In the genomic region with DNA sequence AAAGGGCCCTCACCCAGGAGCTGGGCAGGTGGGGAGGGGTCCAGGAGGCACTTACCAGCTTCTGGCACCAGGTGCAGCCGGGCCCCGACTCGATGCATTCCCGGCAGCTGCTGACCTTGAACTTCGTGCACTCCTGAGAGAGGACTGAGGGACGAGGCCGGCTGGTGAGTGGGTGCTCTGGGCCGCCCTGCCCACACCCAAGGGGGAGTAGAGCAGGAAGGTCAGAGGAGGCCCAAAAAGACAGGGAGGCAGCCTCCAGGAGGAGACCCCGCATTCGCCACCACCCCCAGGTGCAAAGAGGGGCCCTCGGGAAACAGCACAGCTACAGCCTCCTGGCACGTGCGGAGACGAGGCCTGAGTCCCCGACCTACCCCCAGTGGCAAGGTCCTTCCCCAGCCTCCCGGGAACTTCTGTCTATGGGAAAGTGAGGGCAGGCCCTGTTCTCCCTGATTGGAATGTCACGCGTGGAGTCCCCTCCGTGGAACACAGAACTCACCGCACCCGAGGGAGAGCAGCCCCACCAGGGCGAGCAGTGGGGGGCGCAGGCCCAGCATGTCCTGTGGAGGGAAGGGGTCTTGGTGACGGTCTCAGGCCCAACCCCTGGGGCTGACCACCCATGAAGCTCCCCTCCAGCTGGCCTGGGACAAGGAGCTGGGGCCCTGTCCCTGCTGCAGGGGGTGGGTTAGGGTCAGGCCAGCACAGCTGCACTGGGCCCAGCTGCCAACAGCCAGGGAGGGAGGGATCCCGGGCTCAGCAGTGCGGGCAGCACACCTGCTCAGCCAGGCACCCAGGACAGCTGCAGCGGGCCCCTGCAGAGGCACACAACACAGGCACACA, we compare ENCODE assay signal across 1 cellular context.
TF ChIP-seq lines count a peak whose summit lies in the region.

No MANE protein-coding gene starts in this region.

TF ChIP-seq in HepG2, 621 proteins besides CTCF, POLR2A, EP300 and RAD21 (continued from another document and continues in another):
- TF ChIP-seq KDM6A (CRISPR knock-in tag; IDR thresholded peaks at IDR 0.05; ENCODE audit: low read depth) (peak; percentile 55; the same call in 1 of the 2 replicates), SRF (IDR thresholded peaks at IDR 0.05; ENCODE audit: low read depth, low read length) (no peak), JDP2 (CRISPR knock-in tag; IDR thresholded peaks at IDR 0.05; ENCODE audit: borderline replicate concordance) (no peak), MED1 (CRISPR knock-in tag; IDR thresholded peaks at IDR 0.05) (peak; percentile 63), ZNF766 (CRISPR knock-in tag; IDR thresholded peaks at IDR 0.05; ENCODE audit: borderline replicate concordance) (0 out of 2 replicates have a peak, but pooled peaks have one; percentile 42), ZNF263 (CRISPR knock-in tag; IDR thresholded peaks at IDR 0.05) (peak; percentile 71), ARNT2 (CRISPR knock-in tag; IDR thresholded peaks at IDR 0.05; ENCODE audit: low read depth) (no peak), ZZZ3 (CRISPR knock-in tag; IDR thresholded peaks at IDR 0.05; ENCODE audit: borderline replicate concordance) (no peak), ZNF232 (CRISPR knock-in tag; IDR thresholded peaks at IDR 0.05; ENCODE audit: borderline replicate concordance) (0 out of 2 replicates have a peak, but pooled peaks have one; percentile 25), TEAD2 (CRISPR knock-in tag; IDR thresholded peaks at IDR 0.05) (no peak), ZNF749 (CRISPR knock-in tag; IDR thresholded peaks at IDR 0.05; ENCODE audit: borderline replicate concordance) (0 out of 2 replicates have a peak, but pooled peaks have one; percentile 49), SRSF1 (optimal IDR thresholded peaks at IDR 0.05; ENCODE audit: low read depth, low read length) (no peak), ZNF296 (CRISPR knock-in tag; conservative IDR thresholded peaks at IDR 0.05) (no peak), ASH2L (IDR thresholded peaks at IDR 0.05; ENCODE audit: insufficient read length, low read depth, low read length) (peak; percentile 34), GZF1 (CRISPR knock-in tag; IDR thresholded peaks at IDR 0.05) (no peak), RBFOX2 (IDR thresholded peaks at IDR 0.05; ENCODE audit: low read depth, low read length) (peak; percentile 12; the same call in 1 of the 2 replicates), ZNF713 (CRISPR knock-in tag; IDR thresholded peaks at IDR 0.05) (no peak), SOX13 (IDR thresholded peaks at IDR 0.05) (no peak), SOX13 (CRISPR knock-in tag; conservative IDR thresholded peaks at IDR 0.05 in 1 of 2, IDR thresholded peaks at IDR 0.05 in 1 of 2) (peak in 1 of 2 experiments; percentile 34; a peak in 1 of 4 replicates), HIVEP1 (CRISPR knock-in tag; IDR thresholded peaks at IDR 0.05) (peak; percentile 79), FOXK1 (CRISPR knock-in tag; IDR thresholded peaks at IDR 0.05; ENCODE audit: borderline replicate concordance, low read depth) (0 out of 2 replicates have a peak, but pooled peaks have one; percentile 20), NR2F1 (CRISPR knock-in tag; IDR thresholded peaks at IDR 0.05) (peak; percentile 36 to 39; a peak in 2 of 4 replicates), WIZ (CRISPR knock-in tag; IDR thresholded peaks at IDR 0.05) (no peak), RXRA (CRISPR knock-in tag; IDR thresholded peaks at IDR 0.05) (peak; percentile 82), KDM5B (CRISPR knock-in tag; IDR thresholded peaks at IDR 0.05; ENCODE audit: borderline replicate concordance) (peak; percentile 55; the same call in 1 of the 2 replicates), FOSL2 (CRISPR knock-in tag; IDR thresholded peaks at IDR 0.05) (0 out of 2 replicates have a peak, but pooled peaks have one; percentile 38), ZNF746 (CRISPR knock-in tag; IDR thresholded peaks at IDR 0.05) (peak; percentile 23; the same call in 1 of the 2 replicates), MTA1 (CRISPR knock-in tag; IDR thresholded peaks at IDR 0.05; ENCODE audit: borderline replicate concordance) (peak; percentile 64; the same call in 1 of the 2 replicates), FOXO1 (CRISPR knock-in tag; IDR thresholded peaks at IDR 0.05) (peak; percentile 12; the same call in 1 of the 2 replicates), NR2F6 (IDR thresholded peaks at IDR 0.05) (no peak; the same call in 1 of the 2 replicates), NR2F6 (CRISPR knock-in tag; IDR thresholded peaks at IDR 0.05) (peak; percentile 59; the same call in 1 of the 2 replicates), ZNF264 (CRISPR knock-in tag; IDR thresholded peaks at IDR 0.05) (0 out of 2 replicates have a peak, but pooled peaks have one; percentile 59), ETV5 (CRISPR knock-in tag; IDR thresholded peaks at IDR 0.05; ENCODE audit: borderline replicate concordance) (0 out of 2 replicates have a peak, but pooled peaks have one; percentile 12), TEAD3 (CRISPR knock-in tag; optimal IDR thresholded peaks at IDR 0.05; ENCODE audit: borderline replicate concordance) (peak; percentile 63), NFIB (CRISPR knock-in tag; IDR thresholded peaks at IDR 0.05; ENCODE audit: borderline replicate concordance) (no peak), HNF4G (IDR thresholded peaks at IDR 0.05; ENCODE audit: borderline replicate concordance, low read depth, low read length) (peak; percentile 54; the same call in 1 of the 2 replicates), HNF4G (CRISPR knock-in tag; IDR thresholded peaks at IDR 0.05; ENCODE audit: borderline replicate concordance, low read depth) (no peak), BHLHE40 (IDR thresholded peaks at IDR 0.05; ENCODE audit: low read length) (peak; percentile 43; the same call in 1 of the 2 replicates)
- TF ChIP-seq, protein P1, sequence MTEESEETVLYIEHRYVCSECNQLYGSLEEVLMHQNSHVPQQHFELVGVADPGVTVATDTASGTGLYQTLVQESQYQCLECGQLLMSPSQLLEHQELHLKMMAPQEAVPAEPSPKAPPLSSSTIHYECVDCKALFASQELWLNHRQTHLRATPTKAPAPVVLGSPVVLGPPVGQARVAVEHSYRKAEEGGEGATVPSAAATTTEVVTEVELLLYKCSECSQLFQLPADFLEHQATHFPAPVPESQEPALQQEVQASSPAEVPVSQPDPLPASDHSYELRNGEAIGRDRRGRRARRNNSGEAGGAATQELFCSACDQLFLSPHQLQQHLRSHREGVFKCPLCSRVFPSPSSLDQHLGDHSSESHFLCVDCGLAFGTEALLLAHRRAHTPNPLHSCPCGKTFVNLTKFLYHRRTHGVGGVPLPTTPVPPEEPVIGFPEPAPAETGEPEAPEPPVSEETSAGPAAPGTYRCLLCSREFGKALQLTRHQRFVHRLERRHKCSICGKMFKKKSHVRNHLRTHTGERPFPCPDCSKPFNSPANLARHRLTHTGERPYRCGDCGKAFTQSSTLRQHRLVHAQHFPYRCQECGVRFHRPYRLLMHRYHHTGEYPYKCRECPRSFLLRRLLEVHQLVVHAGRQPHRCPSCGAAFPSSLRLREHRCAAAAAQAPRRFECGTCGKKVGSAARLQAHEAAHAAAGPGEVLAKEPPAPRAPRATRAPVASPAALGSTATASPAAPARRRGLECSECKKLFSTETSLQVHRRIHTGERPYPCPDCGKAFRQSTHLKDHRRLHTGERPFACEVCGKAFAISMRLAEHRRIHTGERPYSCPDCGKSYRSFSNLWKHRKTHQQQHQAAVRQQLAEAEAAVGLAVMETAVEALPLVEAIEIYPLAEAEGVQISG (CRISPR knock-in tag; IDR thresholded peaks at IDR 0.05): peak; percentile 37; the same call in 1 of the 2 replicates
- TF ChIP-seq, protein P2, sequence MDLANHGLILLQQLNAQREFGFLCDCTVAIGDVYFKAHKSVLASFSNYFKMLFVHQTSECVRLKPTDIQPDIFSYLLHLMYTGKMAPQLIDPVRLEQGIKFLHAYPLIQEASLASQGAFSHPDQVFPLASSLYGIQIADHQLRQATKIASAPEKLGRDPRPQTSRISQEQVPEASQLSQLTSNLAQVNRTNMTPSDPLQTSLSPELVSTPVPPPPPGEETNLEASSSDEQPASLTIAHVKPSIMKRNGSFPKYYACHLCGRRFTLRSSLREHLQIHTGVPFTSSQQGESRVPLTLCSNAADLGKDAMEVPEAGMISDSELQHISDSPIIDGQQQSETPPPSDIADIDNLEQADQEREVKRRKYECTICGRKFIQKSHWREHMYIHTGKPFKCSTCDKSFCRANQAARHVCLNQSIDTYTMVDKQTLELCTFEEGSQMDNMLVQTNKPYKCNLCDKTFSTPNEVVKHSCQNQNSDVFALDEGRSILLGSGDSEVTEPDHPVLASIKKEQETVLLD (CRISPR knock-in tag; IDR thresholded peaks at IDR 0.05; ENCODE audit: low read depth): no peak
- TF ChIP-seq, protein P3, sequence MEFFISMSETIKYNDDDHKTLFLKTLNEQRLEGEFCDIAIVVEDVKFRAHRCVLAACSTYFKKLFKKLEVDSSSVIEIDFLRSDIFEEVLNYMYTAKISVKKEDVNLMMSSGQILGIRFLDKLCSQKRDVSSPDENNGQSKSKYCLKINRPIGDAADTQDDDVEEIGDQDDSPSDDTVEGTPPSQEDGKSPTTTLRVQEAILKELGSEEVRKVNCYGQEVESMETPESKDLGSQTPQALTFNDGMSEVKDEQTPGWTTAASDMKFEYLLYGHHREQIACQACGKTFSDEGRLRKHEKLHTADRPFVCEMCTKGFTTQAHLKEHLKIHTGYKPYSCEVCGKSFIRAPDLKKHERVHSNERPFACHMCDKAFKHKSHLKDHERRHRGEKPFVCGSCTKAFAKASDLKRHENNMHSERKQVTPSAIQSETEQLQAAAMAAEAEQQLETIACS (CRISPR knock-in tag; IDR thresholded peaks at IDR 0.05): 0 out of 2 replicates have a peak, but pooled peaks have one; percentile 19
- TF ChIP-seq, protein P4, sequence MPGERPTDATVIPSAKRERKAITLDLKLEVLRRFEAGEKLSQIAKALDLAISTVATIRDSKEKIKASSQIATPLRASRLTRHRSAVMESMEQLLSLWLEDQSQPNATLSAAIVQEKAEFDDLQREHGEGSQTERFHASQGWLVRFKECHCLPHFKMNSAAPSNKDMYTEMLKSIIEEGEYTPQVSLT (CRISPR knock-in tag; IDR thresholded peaks at IDR 0.05; ENCODE audit: borderline replicate concordance, low read depth): no peak
- TF ChIP-seq, protein P5, sequence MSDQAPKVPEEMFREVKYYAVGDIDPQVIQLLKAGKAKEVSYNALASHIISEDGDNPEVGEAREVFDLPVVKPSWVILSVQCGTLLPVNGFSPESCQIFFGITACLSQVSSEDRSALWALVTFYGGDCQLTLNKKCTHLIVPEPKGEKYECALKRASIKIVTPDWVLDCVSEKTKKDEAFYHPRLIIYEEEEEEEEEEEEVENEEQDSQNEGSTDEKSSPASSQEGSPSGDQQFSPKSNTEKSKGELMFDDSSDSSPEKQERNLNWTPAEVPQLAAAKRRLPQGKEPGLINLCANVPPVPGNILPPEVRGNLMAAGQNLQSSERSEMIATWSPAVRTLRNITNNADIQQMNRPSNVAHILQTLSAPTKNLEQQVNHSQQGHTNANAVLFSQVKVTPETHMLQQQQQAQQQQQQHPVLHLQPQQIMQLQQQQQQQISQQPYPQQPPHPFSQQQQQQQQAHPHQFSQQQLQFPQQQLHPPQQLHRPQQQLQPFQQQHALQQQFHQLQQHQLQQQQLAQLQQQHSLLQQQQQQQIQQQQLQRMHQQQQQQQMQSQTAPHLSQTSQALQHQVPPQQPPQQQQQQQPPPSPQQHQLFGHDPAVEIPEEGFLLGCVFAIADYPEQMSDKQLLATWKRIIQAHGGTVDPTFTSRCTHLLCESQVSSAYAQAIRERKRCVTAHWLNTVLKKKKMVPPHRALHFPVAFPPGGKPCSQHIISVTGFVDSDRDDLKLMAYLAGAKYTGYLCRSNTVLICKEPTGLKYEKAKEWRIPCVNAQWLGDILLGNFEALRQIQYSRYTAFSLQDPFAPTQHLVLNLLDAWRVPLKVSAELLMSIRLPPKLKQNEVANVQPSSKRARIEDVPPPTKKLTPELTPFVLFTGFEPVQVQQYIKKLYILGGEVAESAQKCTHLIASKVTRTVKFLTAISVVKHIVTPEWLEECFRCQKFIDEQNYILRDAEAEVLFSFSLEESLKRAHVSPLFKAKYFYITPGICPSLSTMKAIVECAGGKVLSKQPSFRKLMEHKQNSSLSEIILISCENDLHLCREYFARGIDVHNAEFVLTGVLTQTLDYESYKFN (CRISPR knock-in tag; conservative IDR thresholded peaks at IDR 0.05): peak; percentile 74; the same call in 1 of the 2 replicates
- TF ChIP-seq, protein P6, sequence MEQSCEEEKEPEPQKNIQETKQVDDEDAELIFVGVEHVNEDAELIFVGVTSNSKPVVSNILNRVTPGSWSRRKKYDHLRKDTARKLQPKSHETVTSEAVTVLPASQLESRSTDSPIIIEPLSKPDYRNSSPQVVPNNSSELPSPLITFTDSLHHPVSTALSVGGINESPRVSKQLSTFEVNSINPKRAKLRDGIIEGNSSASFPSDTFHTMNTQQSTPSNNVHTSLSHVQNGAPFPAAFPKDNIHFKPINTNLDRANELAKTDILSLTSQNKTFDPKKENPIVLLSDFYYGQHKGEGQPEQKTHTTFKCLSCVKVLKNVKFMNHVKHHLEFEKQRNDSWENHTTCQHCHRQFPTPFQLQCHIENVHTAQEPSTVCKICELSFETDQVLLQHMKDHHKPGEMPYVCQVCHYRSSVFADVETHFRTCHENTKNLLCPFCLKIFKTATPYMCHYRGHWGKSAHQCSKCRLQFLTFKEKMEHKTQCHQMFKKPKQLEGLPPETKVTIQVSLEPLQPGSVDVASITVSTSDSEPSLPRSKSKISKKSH (CRISPR knock-in tag; IDR thresholded peaks at IDR 0.05; ENCODE audit: borderline replicate concordance): 0 out of 2 replicates have a peak, but pooled peaks have one; percentile 38
- TF ChIP-seq, protein P7, sequence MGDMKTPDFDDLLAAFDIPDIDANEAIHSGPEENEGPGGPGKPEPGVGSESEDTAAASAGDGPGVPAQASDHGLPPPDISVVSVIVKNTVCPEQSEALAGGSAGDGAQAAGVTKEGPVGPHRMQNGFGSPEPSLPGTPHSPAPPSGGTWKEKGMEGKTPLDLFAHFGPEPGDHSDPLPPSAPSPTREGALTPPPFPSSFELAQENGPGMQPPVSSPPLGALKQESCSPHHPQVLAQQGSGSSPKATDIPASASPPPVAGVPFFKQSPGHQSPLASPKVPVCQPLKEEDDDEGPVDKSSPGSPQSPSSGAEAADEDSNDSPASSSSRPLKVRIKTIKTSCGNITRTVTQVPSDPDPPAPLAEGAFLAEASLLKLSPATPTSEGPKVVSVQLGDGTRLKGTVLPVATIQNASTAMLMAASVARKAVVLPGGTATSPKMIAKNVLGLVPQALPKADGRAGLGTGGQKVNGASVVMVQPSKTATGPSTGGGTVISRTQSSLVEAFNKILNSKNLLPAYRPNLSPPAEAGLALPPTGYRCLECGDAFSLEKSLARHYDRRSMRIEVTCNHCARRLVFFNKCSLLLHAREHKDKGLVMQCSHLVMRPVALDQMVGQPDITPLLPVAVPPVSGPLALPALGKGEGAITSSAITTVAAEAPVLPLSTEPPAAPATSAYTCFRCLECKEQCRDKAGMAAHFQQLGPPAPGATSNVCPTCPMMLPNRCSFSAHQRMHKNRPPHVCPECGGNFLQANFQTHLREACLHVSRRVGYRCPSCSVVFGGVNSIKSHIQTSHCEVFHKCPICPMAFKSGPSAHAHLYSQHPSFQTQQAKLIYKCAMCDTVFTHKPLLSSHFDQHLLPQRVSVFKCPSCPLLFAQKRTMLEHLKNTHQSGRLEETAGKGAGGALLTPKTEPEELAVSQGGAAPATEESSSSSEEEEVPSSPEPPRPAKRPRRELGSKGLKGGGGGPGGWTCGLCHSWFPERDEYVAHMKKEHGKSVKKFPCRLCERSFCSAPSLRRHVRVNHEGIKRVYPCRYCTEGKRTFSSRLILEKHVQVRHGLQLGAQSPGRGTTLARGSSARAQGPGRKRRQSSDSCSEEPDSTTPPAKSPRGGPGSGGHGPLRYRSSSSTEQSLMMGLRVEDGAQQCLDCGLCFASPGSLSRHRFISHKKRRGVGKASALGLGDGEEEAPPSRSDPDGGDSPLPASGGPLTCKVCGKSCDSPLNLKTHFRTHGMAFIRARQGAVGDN (CRISPR knock-in tag; IDR thresholded peaks at IDR 0.05): peak; percentile 90
